Comparison of ENCODE assay signal across 9 cellular contexts in the genomic region with DNA sequence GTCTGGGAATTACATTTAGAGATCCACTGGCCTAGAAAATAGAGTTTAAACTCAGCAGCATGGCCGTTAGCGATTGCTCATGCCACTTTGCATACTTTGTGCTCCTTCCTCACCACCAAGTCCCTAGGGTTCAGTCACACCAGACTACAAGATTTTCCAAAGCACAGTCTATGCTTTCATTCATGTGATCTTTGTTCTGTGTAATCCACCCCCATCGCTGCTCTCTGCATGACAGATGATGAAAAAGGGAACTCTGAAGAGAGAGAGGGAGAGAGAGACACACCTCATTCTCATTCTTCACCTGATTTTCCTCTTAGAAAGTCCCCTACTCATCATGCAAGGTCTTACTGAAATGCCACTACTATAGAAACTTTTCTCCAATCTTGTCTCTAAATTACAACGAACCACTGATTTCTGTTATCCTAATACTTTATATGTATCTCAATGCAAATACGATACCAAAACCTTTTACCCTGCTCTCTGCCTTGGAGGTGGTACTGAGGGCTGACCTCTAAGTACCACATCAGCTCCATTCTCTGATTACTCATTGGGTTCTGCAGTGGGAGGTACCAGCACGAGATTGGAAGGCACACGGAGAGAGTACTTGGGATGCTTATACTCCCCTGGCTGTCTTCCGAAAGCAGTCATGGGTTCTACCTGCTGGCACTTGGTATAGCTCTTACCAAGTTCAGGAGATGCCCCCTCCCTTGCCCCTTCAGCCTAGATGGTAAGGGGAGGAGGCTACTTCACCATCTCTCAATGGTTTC. TPM values are rescaled to one million over a fixed set of nuclear protein-coding genes. Genes with fewer than 3 reads are reported as not detected.
DNase-seq lines count a peak whose midpoint lies in the region; ATAC-seq and TF ChIP-seq lines count a peak whose summit lies in the region.
"Had no signal": no experiment of that assay in that cellular context is flagged by ENCODE, and none has a peak within 500 bp of the region (broad histone marks: within the 10 kb centered on the region; RNA-seq: fewer than 3 reads in every experiment).

No MANE protein-coding gene starts in this region.

- WGBS in heart right ventricle, 2 donors = 64 to 74% methylated on average over 8 of the region's 8 CpGs

- H3K36me3 Mint-ChIP-seq in activated CD8-positive, alpha-beta T cell treated with anti-CD3 and anti-CD28 coated beads for 36 hours (ENCODE audit: low read depth) = peaks cover 27% of the 10 kb centered on the region

- H3K9me3 ChIP-seq in heart right ventricle = peaks cover 0 to 7% (median 2%) of the 10 kb centered on the region in 11 donors
- H3K9me3 ChIP-seq: lower lobe of right lung had no signal

- H3K36me3 ChIP-seq in heart right ventricle = peaks cover 0 to 38% (median 6%) of the 10 kb centered on the region in 9 donors

- H3K4me1 Mint-ChIP-seq in activated CD8-positive, alpha-beta T cell treated with anti-CD3 and anti-CD28 coated beads for 36 hours (ENCODE audit: low read depth) = peaks cover 51% of the 10 kb centered on the region

- H3K4me3 Mint-ChIP-seq in activated CD8-positive, alpha-beta T cell treated with anti-CD3 and anti-CD28 coated beads for 36 hours = peak overlapping the region; percentile 0

- H3K27me3 ChIP-seq in heart right ventricle = no peaks in the 10 kb centered on the region

- no peak overlapping the region for H3K4me3 ChIP-seq in heart right ventricle

- POLR2A ChIA-PET in activated CD8-positive, alpha-beta T cell treated with anti-CD3 and anti-CD28 coated beads for 36 hours (lab: Charles Lee) = interaction anchor here (1.1 to 4.5 kb wide), 3 partner anchors 9 to 14 kb away, joined by 3 to 33 read pairs (median 8); a partner anchor contains a TSS

- H3K27me3 Mint-ChIP-seq in activated CD8-positive, alpha-beta T cell treated with anti-CD3 and anti-CD28 coated beads for 36 hours = no peaks in the 10 kb centered on the region

- peak overlapping the region in 1 of 10 donors; percentile 86 for H3K27ac ChIP-seq in heart right ventricle

- H3K9me3 Mint-ChIP-seq in activated CD8-positive, alpha-beta T cell treated with anti-CD3 and anti-CD28 coated beads for 36 hours = peaks cover 4% of the 10 kb centered on the region

- H3K4me1 ChIP-seq in heart right ventricle = peaks cover 0 to 37% (median 10%) of the 10 kb centered on the region in 9 donors

- CTCF ChIA-PET in activated CD8-positive, alpha-beta T cell treated with anti-CD3 and anti-CD28 coated beads for 36 hours (lab: Charles Lee) = interaction anchor here (0.8 kb wide), 1 partner anchor 103 kb away, joined by 3 read pairs; no protein-coding TSS in a partner anchor

- ATAC-seq in HG03066 (IDR thresholded peaks at IDR 0.05; ENCODE audit: low read depth, unreplicated experiment) (peak; percentile 83), heart right ventricle (no peak), left cardiac atrium (no peak)
- ATAC-seq in activated CD8-positive, alpha-beta T cell treated with anti-CD3 and anti-CD28 coated beads for 36 hours = peak; percentile 76

- TF ChIP-seq CTCF in activated CD8-positive, alpha-beta T cell treated with anti-CD3 and anti-CD28 coated beads for 36 hours (IDR thresholded peaks at IDR 0.05) = no peak
- no peak for TF ChIP-seq CTCF in heart right ventricle (IDR thresholded peaks at IDR 0.05)

- peak; percentile 26 to 52 (median 43) for DNase-seq in stimulated activated CD4-positive, alpha-beta T cell treated with anti-CD3 and anti-CD28 coated beads, Interleukin-12 subunit alpha, Interleukin-12 subunit beta, amount 100 ng/mL, for 48 hours (ENCODE audit: low read depth in 2 of 3, low spot score in 1 of 3)
- DNase-seq in stimulated activated CD4-positive, alpha-beta T cell treated with anti-CD3 and anti-CD28 coated beads, Interleukin-12 subunit alpha, Interleukin-12 subunit beta, amount 100 ng/mL, for 4 hours = no peak
- DNase-seq in activated CD8-positive, alpha-beta T cell treated with anti-CD3 and anti-CD28 coated beads for 36 hours = peak; percentile 61
- DNase-seq in stimulated activated CD4-positive, alpha-beta T cell treated with anti-CD3 and anti-CD28 coated beads, Interleukin-4, amount 100 ng/mL, for 24 hours = peak; percentile 80
- DNase-seq in heart right ventricle = no peak
- DNase-seq in left cardiac atrium = no peak
- no peak for DNase-seq in pons (ENCODE audit: low spot score)
- DNase-seq: lower lobe of right lung had no signal

- intact Hi-C loops in activated CD8-positive, alpha-beta T cell treated with anti-CD3 and anti-CD28 coated beads for 36 hours (cut with micrococcal nuclease) = loop anchor here (5.0 kb wide), 2 partner anchors 36 to 101 kb away; no protein-coding TSS in a partner anchor
- intact Hi-C loops in heart right ventricle (cut with DNase I) (no loop called here), left cardiac atrium (cut with DNase I) (no loop called here)

- H3K27ac Mint-ChIP-seq in activated CD8-positive, alpha-beta T cell treated with anti-CD3 and anti-CD28 coated beads for 36 hours = peak overlapping the region; percentile 50

RNA-seq across cellular contexts. Expression of a gene that starts 1.1 kb away (rescaled TPM):
- 10 to 100 TPM; 13.3 to 14.0 TPM for total RNA-seq in activated CD8-positive, alpha-beta T cell treated with anti-CD3 and anti-CD28 coated beads for 36 hours
- 1 to 10 TPM in 1 of 10 donors, under 1 TPM in 9; 0.21 to 1.7 (median 0.60) TPM for total RNA-seq in heart right ventricle
- 1 to 10 TPM in 1 of 2 donors, under 1 TPM in 1; 0.23 to 1.5 TPM for polyA plus RNA-seq in heart right ventricle
- 1 to 10 TPM; 1.5 to 1.6 TPM for total RNA-seq in left cardiac atrium

RNA-seq across cellular contexts. Expression of a gene that starts 12.2 kb away (rescaled TPM):
- 10 to 100 TPM; 22.1 to 25.9 TPM for total RNA-seq in activated CD8-positive, alpha-beta T cell treated with anti-CD3 and anti-CD28 coated beads for 36 hours
- total RNA-seq in heart right ventricle = 10 to 100 TPM in 6 of 10 donors, 1 to 10 TPM in 4; 8.0 to 61.1 (median 14.4) TPM
- 1 to 10 TPM; 3.2 to 7.4 TPM for polyA plus RNA-seq in heart right ventricle
- 10 to 100 TPM; 13.6 to 25.0 TPM for total RNA-seq in left cardiac atrium

RNA-seq across cellular contexts. Expression of a gene that starts 12.3 kb away (rescaled TPM):
- total RNA-seq in activated CD8-positive, alpha-beta T cell treated with anti-CD3 and anti-CD28 coated beads for 36 hours = 10 to 100 TPM; 17.8 to 18.5 TPM
- 10 to 100 TPM in 9 of 10 donors, 1 to 10 TPM in 1; 9.1 to 60.4 (median 15.2) TPM for total RNA-seq in heart right ventricle
- 10 to 100 TPM in 1 of 2 donors, 1 to 10 TPM in 1; 7.1 to 18.1 TPM for polyA plus RNA-seq in heart right ventricle
- 10 to 100 TPM; 16.8 to 27.0 TPM for total RNA-seq in left cardiac atrium

Comparison
In these comparisons a context has a peak if more than half of its experiments do, and no peak if none do; other contexts are left out.
1. DNase-seq: peak in stimulated activated CD4-positive, alpha-beta T cell treated with anti-CD3 and anti-CD28 coated beads, Interleukin-12 subunit alpha, Interleukin-12 subunit beta, amount 100 ng/mL, for 48 hours (3 of 3), activated CD8-positive, alpha-beta T cell treated with anti-CD3 and anti-CD28 coated beads for 36 hours (single experiment) and stimulated activated CD4-positive, alpha-beta T cell treated with anti-CD3 and anti-CD28 coated beads, Interleukin-4, amount 100 ng/mL, for 24 hours (single experiment); none in stimulated activated CD4-positive, alpha-beta T cell treated with anti-CD3 and anti-CD28 coated beads, Interleukin-12 subunit alpha, Interleukin-12 subunit beta, amount 100 ng/mL, for 4 hours (single experiment), heart right ventricle (0 of 2), left cardiac atrium (single experiment) and pons (single experiment).
2. ATAC-seq: peak in HG03066 (single experiment) and activated CD8-positive, alpha-beta T cell treated with anti-CD3 and anti-CD28 coated beads for 36 hours (single experiment); none in heart right ventricle (0 of 8) and left cardiac atrium (0 of 2).
3. RNA of a gene that starts 1.1 kb away (total RNA-seq): 13.3 to 14.0 TPM in activated CD8-positive, alpha-beta T cell treated with anti-CD3 and anti-CD28 coated beads for 36 hours; 1.5 to 1.6 TPM in left cardiac atrium and 0.21 to 1.7 TPM in heart right ventricle; every median in the first group is over 4 times any median in the second.